Comparison of ENCODE assay signal across 1 cellular context in genomic region chr6:31741815-31742214, GRCh38.
TF ChIP-seq lines count a peak whose summit lies in the region.

No MANE protein-coding gene starts in this region.

TF ChIP-seq in HCT116, 20 proteins besides CTCF, POLR2A, EP300 and RAD21:
- TF ChIP-seq ATF3 (IDR thresholded peaks at IDR 0.05): no peak
